28 cellular contexts compared by ENCODE assay signal in the genomic region with DNA sequence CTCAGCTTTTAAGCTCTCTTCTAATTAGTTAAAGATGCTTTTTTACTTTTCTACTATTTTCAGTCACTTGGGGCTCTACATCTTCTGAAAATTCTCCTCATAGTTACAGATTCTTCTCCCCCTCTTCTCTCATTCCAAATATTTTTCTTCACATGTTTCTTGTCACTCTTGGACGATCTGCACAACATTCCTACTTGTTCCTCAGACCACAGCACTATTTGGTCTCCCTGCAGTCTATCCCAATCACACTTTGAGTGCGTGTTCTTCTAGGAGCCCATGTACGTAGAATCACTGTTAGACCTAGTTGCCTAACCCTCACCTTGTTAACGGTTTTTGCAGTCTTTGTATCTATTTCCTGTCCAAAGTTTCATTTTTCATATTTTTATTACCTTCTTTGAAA.
"Had no signal": no experiment of that assay in that cellular context is flagged by ENCODE, and none has a peak within 500 bp of the region (broad histone marks: within the 10 kb centered on the region; RNA-seq: fewer than 3 reads in every experiment).

No MANE protein-coding gene starts in this region.

- H3K4me1 ChIP-seq: adrenal gland, body of pancreas, esophagus squamous epithelium had no signal

- H3K4me1 Mint-ChIP-seq: endodermal cell, T-helper 17 cell had no signal

- H3K36me3 Mint-ChIP-seq: activated naive CD8-positive, alpha-beta T cell had no signal

- ATAC-seq: activated CD4-positive, CD25-positive, alpha-beta regulatory T cell treated with anti-CD3 and anti-CD28 coated beads, Interleukin-2, amount 50 U/mL, for 24 hours; body of pancreas; gastrocnemius medialis; naive thymus-derived CD4-positive, alpha-beta T cell; right lobe of liver; T-helper 17 cell had no signal

- H3K9me3 Mint-ChIP-seq: stimulated activated naive CD8-positive, alpha-beta T cell treated with anti-CD3 and anti-CD28 coated beads, Interleukin-15, Interleukin-2, amounts not matched to agents 100 ng/mL and 50 ng/mL, for 24 hours had no signal

- H3K9me3 ChIP-seq: adrenal gland, body of pancreas, esophagus squamous epithelium, gastrocnemius medialis, right lobe of liver, thoracic aorta had no signal

- H3K4me3 Mint-ChIP-seq: activated naive CD8-positive, alpha-beta T cell; endodermal cell; stimulated activated naive CD8-positive, alpha-beta T cell treated with anti-CD3 and anti-CD28 coated beads, Interleukin-15, Interleukin-2, amounts not matched to agents 100 ng/mL and 50 ng/mL, for 24 hours; T-helper 17 cell had no signal

- H3K36me3 ChIP-seq: adrenal gland, esophagus squamous epithelium, gastrocnemius medialis, right lobe of liver, thoracic aorta, WERI-Rb-1 had no signal

- H3K27ac Mint-ChIP-seq: activated naive CD8-positive, alpha-beta T cell; endodermal cell; stimulated activated naive CD8-positive, alpha-beta T cell treated with anti-CD3 and anti-CD28 coated beads, Interleukin-15, Interleukin-2, amounts not matched to agents 100 ng/mL and 50 ng/mL, for 24 hours; T-helper 17 cell had no signal

- H3K27ac ChIP-seq: adrenal gland, body of pancreas, epithelial cell of prostate, esophagus squamous epithelium, right lobe of liver, skin epidermis, thoracic aorta, WERI-Rb-1 had no signal

- H3K27me3 Mint-ChIP-seq: activated naive CD8-positive, alpha-beta T cell; naive thymus-derived CD4-positive, alpha-beta T cell; stimulated activated naive CD8-positive, alpha-beta T cell treated with anti-CD3 and anti-CD28 coated beads, Interleukin-15, Interleukin-2, amounts not matched to agents 100 ng/mL and 50 ng/mL, for 24 hours; T-helper 17 cell had no signal

- H3K27me3 ChIP-seq: adrenal gland, body of pancreas, esophagus squamous epithelium, gastrocnemius medialis, right lobe of liver had no signal

- DNase-seq: activated CD4-positive, alpha-beta T cell treated with anti-CD3 and anti-CD28 coated beads for 48 hours; activated CD4-positive, alpha-beta T cell treated with anti-CD3 and anti-CD28 coated beads, Interleukin-2, amount 50 U/mL, for 48 hours; activated CD8-positive, alpha-beta memory T cell treated with anti-CD3 and anti-CD28 coated beads for 24 hours; activated effector memory CD4-positive, alpha-beta T cell treated with Interleukin-2 at 50 U/mL for 16 hours; activated naive CD4-positive, alpha-beta T cell treated with Interleukin-2 at 50 U/mL for 16 hours; adrenal gland; aorta; body of pancreas; endodermal cell; esophagus squamous epithelium; gastrocnemius medialis; glutamatergic neuron; islet precursor cell; midbrain; naive thymus-derived CD4-positive, alpha-beta T cell; right lobe of liver; stimulated activated CD4-positive, alpha-beta T cell treated with anti-CD3 and anti-CD28 coated beads, Interleukin-12 subunit alpha, Interleukin-12 subunit beta, amount 100 ng/mL, for 4 hours; stimulated activated CD4-positive, alpha-beta T cell treated with anti-CD3 and anti-CD28 coated beads, Interleukin-4, amount 100 ng/mL, for 1 hour; T-helper 17 cell; T1000; trophoblast cell; WERI-Rb-1 had no signal

- H3K4me3 ChIP-seq: adrenal gland, body of pancreas, esophagus squamous epithelium, gastrocnemius medialis, right lobe of liver, skin epidermis, thoracic aorta had no signal
